18 cellular contexts compared by ENCODE assay signal in the genomic region with DNA sequence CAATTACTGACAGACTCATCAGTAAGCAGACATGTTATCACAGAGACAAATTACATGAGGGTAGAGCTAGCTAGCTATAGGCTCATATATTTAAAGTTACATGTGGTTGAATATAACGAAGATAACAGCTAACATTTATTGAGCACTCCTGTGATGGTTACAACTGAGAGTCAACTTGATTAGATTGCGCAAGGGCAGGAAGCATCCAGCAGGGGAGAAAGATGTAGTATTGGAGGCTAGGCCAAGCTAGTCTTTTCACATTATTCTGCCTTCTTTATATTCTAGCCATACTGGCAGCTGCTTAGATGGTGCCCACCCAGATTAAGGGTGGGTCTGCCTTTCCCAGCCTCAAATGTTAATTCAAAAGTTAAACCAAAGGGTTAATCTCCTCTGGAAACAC. TPM values are rescaled to one million over a fixed set of nuclear protein-coding genes. Genes with fewer than 3 reads are reported as not detected.
DNase-seq lines count a peak whose midpoint lies in the region; ATAC-seq, FAIRE-seq and TF ChIP-seq lines count a peak whose summit lies in the region.
"Had no signal": no experiment of that assay in that cellular context is flagged by ENCODE, and none has a peak within 500 bp of the region (broad histone marks: within the 10 kb centered on the region; RNA-seq: fewer than 3 reads in every experiment).

No MANE protein-coding gene starts in this region.

- WGBS in A549 (ENCODE audit: missing lambda C conversion rate) = 91% methylated on average over 2 of the region's 2 CpGs
- no CpG with 5 or more reads among the region's 2 CpGs for WGBS in IMR-90 (ENCODE audit: extremely low coverage in 2 of 2, insufficient read length in 1 of 2), 2 experiments
- WGBS in K562 (ENCODE audit: insufficient coverage, low coverage, missing lambda C conversion rate) = 79% methylated on average over 2 of the region's 2 CpGs

- H4K20me1 ChIP-seq in IMR-90 (ENCODE audit: insufficient read depth, low read length) (no peaks in the 10 kb centered on the region), K562 (replicated peaks; ENCODE audit: control insufficient read depth, insufficient read depth, low read length) (no peaks in the 10 kb centered on the region)
- H4K20me1 ChIP-seq: BLaER1 had no signal

- no peaks in the 10 kb centered on the region; a peak in 1 of 4 replicates for H3K79me1 ChIP-seq in IMR-90 (ENCODE audit: low read depth in 1 of 2, low read length in 2 of 2)

- no peak overlapping the region for H2BK15ac ChIP-seq in IMR-90 (ENCODE audit: low read depth, low read length)

- H4K91ac ChIP-seq in IMR-90 (ENCODE audit: insufficient read depth, low read depth, low read length) = no peak overlapping the region

- TF ChIP-seq CTCF in A549 (IDR thresholded peaks at IDR 0.05) (no peak), IMR-90 (conservative IDR thresholded peaks at IDR 0.05; ENCODE audit: low read depth, low read length) (no peak), K562 (IDR thresholded peaks at IDR 0.05 in 2 of 3, conservative IDR thresholded peaks at IDR 0.05 in 1 of 3; ENCODE audit: insufficient read depth in 2 of 3, low read depth in 1 of 3, low read length in 3 of 3) (no peak)

- H4K5ac ChIP-seq in IMR-90 (ENCODE audit: low read depth, low read length) = no peak overlapping the region

- H2AK5ac ChIP-seq in IMR-90 (ENCODE audit: low read depth, low read length) = no peak overlapping the region

- H3K4me1 ChIP-seq in A549 (no peaks in the 10 kb centered on the region), IMR-90 (ENCODE audit: control insufficient read depth, insufficient read depth, low read length) (no peaks in the 10 kb centered on the region), K562 (replicated peaks in 1 of 2; ENCODE audit: control insufficient read depth in 2 of 2, insufficient read depth in 2 of 2, low read length in 2 of 2) (no peaks in the 10 kb centered on the region)
- H3K4me1 ChIP-seq: BLaER1, Caco-2 had no signal

- H4K8ac ChIP-seq in IMR-90 (ENCODE audit: low read depth in 2 of 2, low read length in 2 of 2) = no peak overlapping the region

- no peak overlapping the region for H2BK20ac ChIP-seq in IMR-90 (ENCODE audit: low read depth, low read length)

- H2BK5ac ChIP-seq in IMR-90 (ENCODE audit: low read depth, low read length, poor library complexity, severe bottlenecking) = no peak overlapping the region

- H2BK120ac ChIP-seq in IMR-90 (ENCODE audit: low read depth, low read length) = no peak overlapping the region

- no peak overlapping the region for H2AK9ac ChIP-seq in IMR-90 (replicated peaks; ENCODE audit: low read depth, low read length, poor library complexity)

- H3K56ac ChIP-seq in IMR-90 (ENCODE audit: extremely low read depth, insufficient read depth, low read length) = no peak overlapping the region

- H3K18ac ChIP-seq in IMR-90 (ENCODE audit: low read depth, low read length) = no peak overlapping the region

- CTCF ChIA-PET in A549 (lab: Yijun Ruan, JAX) (no interaction called here), IMR-90 (lab: Yijun Ruan, JAX) (no interaction called here), K562 (lab: Yijun Ruan, JAX; ENCODE audit: low intra/inter-chr PET ratio) (no interaction called here)

- TF ChIP-seq RAD21 in A549 (conservative IDR thresholded peaks at IDR 0.05 in 1 of 2, IDR thresholded peaks at IDR 0.05 in 1 of 2) = no peak
- TF ChIP-seq RAD21 in IMR-90 (IDR thresholded peaks at IDR 0.05; ENCODE audit: low read length) = no peak
- no peak for TF ChIP-seq RAD21 in K562 (CRISPR knock-in tag; conservative IDR thresholded peaks at IDR 0.05 in 1 of 2, IDR thresholded peaks at IDR 0.05 in 1 of 2)

- BruUV-seq in IMR-90 (replicated peaks; lab: Mats Ljungman, UMichigan) (no TSS peak), K562 (replicated peaks; lab: Mats Ljungman, UMichigan) (no TSS peak)

- no peak overlapping the region for H3K23ac ChIP-seq in IMR-90 (ENCODE audit: low read depth, low read length)

- no peak for ATAC-seq in A549
- no peak for ATAC-seq in IMR-90 (ENCODE audit: low read depth)
- no peak for ATAC-seq in K562
- no peak for ATAC-seq in HG03469 (IDR thresholded peaks at IDR 0.05; ENCODE audit: unreplicated experiment)
- ATAC-seq: CD8-positive, alpha-beta T cell had no signal

- H3K27ac ChIP-seq in A549 (no peak overlapping the region), IMR-90 (ENCODE audit: insufficient read depth, low read length) (no peak overlapping the region), K562 (ENCODE audit: extremely low read depth, low read depth, low read length) (no peak overlapping the region)
- H3K27ac ChIP-seq: BLaER1, C4-2B had no signal

- H2AFZ ChIP-seq in IMR-90 (replicated peaks; ENCODE audit: low read length, poor library complexity) (no peak overlapping the region), K562 (ENCODE audit: low read depth, low read length) (no peak overlapping the region)

- H3K27me3 ChIP-seq in IMR-90 (ENCODE audit: control insufficient read depth, insufficient read depth, low read length) (no peaks in the 10 kb centered on the region), K562 (ENCODE audit: control insufficient read depth in 2 of 2, insufficient read depth in 2 of 2, low read length in 2 of 2) (no peaks in the 10 kb centered on the region)
- H3K27me3 ChIP-seq: BLaER1 had no signal

- intact Hi-C loops in IMR-90 (cut with micrococcal nuclease) (no loop called here), K562 (cut with micrococcal nuclease) (no loop called here)

- dilution Hi-C loops in IMR-90 (cut with HindIII; ENCODE audit: low sequenced_read_pairs, unreplicated experiment) = no loop called here

- FAIRE-seq in A549 (lab: Jason Lieb, UNC) (no peak), K562 (lab: Jason Lieb, UNC) (no peak)
- FAIRE-seq: G401.6, GM12892 had no signal

- H3K9ac ChIP-seq in IMR-90 (ENCODE audit: low read depth, low read length) = no peak overlapping the region
- H3K9ac ChIP-seq in K562 (ENCODE audit: insufficient read depth in 1 of 2, low read depth in 2 of 2, low read length in 2 of 2) = no peak overlapping the region
- H3K9ac ChIP-seq: BLaER1 had no signal

- in situ Hi-C loops in IMR-90 (cut with MboI; ENCODE audit: low sequenced_read_pairs) (no loop called here), K562 (cut with MboI) (no loop called here)

- H3K9me1 ChIP-seq in IMR-90 (ENCODE audit: insufficient read depth, low read length) (no peaks in the 10 kb centered on the region), K562 (ENCODE audit: control insufficient read depth, insufficient read depth, low read length) (no peaks in the 10 kb centered on the region)

- DNase-seq in A549 (ENCODE audit: low read depth in 1 of 2, low spot score in 1 of 2) (no peak), IMR-90 (no peak), K562 (ENCODE audit: extremely low read depth in 1 of 4, low spot score in 3 of 4) (no peak), iPS-NIHi11 (ENCODE audit: low spot score) (no peak), HPDE6-E6E7 (ENCODE audit: extremely low spot score) (no peak)
- DNase-seq: Caco-2; CD4-positive, CD25-positive, alpha-beta regulatory T cell; CD8-positive, alpha-beta T cell; DMS153; DND-41; GOT3; H7; HCEC 1CT had no signal

- H3K9me3 ChIP-seq in A549 = peaks cover 2% of the 10 kb centered on the region; the same call in 1 of the 3 replicates
- peaks cover 4% of the 10 kb centered on the region for H3K9me3 ChIP-seq in IMR-90 (ENCODE audit: control insufficient read depth, insufficient read depth, low read length)
- no peaks in the 10 kb centered on the region for H3K9me3 ChIP-seq in K562 (replicated peaks; ENCODE audit: control insufficient read depth, insufficient read depth, low read depth, low read length)
- H3K9me3 ChIP-seq: Caco-2 had no signal

- no peaks in the 10 kb centered on the region for H3K36me3 ChIP-seq in IMR-90 (ENCODE audit: control insufficient read depth, insufficient read depth, low read length)
- H3K36me3 ChIP-seq in K562 (ENCODE audit: control insufficient read depth, insufficient read depth, low read length) = no peaks in the 10 kb centered on the region

- H3K4me2 ChIP-seq in A549 = no peak overlapping the region
- no peak overlapping the region for H3K4me2 ChIP-seq in IMR-90 (ENCODE audit: low read depth, low read length)
- no peak overlapping the region for H3K4me2 ChIP-seq in K562 (ENCODE audit: insufficient read depth, low read length)
- H3K4me2 ChIP-seq: BLaER1 had no signal

- H3K14ac ChIP-seq in IMR-90 (replicated peaks; ENCODE audit: low read depth, low read length) = no peak overlapping the region

- POLR2A ChIA-PET in A549 (lab: Yijun Ruan, JAX) = no interaction called here
- POLR2A ChIA-PET in IMR-90 (lab: Charles Lee; ENCODE audit: unreplicated experiment) = no interaction called here
- POLR2A ChIA-PET in K562 (lab: Yijun Ruan, JAX) = no interaction called here

- TF ChIP-seq EP300 in A549 (IDR thresholded peaks at IDR 0.05) = no peak
- TF ChIP-seq EP300 in K562 (IDR thresholded peaks at IDR 0.05; ENCODE audit: low read length) = no peak

- H3K4ac ChIP-seq in IMR-90 (ENCODE audit: low read depth, low read length) = no peak overlapping the region

- TF ChIP-seq POLR2A in A549 (IDR thresholded peaks at IDR 0.05; ENCODE audit: low read length) (no peak), IMR-90 (IDR thresholded peaks at IDR 0.05; ENCODE audit: low read depth, low read length) (no peak), K562 (conservative IDR thresholded peaks at IDR 0.05) (no peak)

- H3K79me2 ChIP-seq in K562 (ENCODE audit: control insufficient read depth, insufficient read depth, low read length) = no peaks in the 10 kb centered on the region

- H3K4me3 ChIP-seq in A549 (no peak overlapping the region), IMR-90 (ENCODE audit: insufficient read depth, low read depth, low read length) (no peak overlapping the region), K562 (no peak overlapping the region)
- H3K4me3 ChIP-seq: BLaER1 had no signal

RNA-seq across cellular contexts. Expression of a gene that starts 37.1 kb away (rescaled TPM):
- polyA plus RNA-seq in A549 (2011; rRNA removed) = 28.3 and 38.5 TPM in 2 replicates
- 5.4 and 5.5 TPM in 2 replicates for polyA plus RNA-seq in A549 (2012; cell fraction: cytosol; rRNA removed)
- polyA plus RNA-seq in A549 (2012; cell fraction: nucleus; rRNA removed) = 5.2 and 6.9 TPM in 2 replicates
- 29.1 to 31.2 TPM (median 31.2 TPM) in 3 replicates for polyA plus RNA-seq in A549 (2017; fragmentation: RNase III; extraction: RNeasy Plus Mini Kit Qiagen cat#74134 plus additional on column Dnase treatment)
- polyA minus RNA-seq in A549 (2011; rRNA and poly(A)+ RNA removed) = 9.4 and 14.4 TPM in 2 replicates
- total RNA-seq in IMR-90 (2012; rRNA removed) = 15.6 and 39.2 TPM in 2 replicates
- polyA plus RNA-seq in IMR-90 (2012; rRNA removed) = 13.6 and 21.2 TPM in 2 replicates
- 1.4 and 2.7 TPM in 2 replicates for polyA plus RNA-seq in IMR-90 (2012; cell fraction: cytosol; rRNA removed)
- polyA plus RNA-seq in IMR-90 (2012; cell fraction: nucleus; rRNA removed; ENCODE audit: low replicate concordance) = 1.1 and 4.0 TPM in 2 replicates
- 14.2 and 31.2 TPM in 2 replicates for total RNA-seq in K562 (2011; cell fraction: chromatin; rRNA removed; ENCODE audit: low replicate concordance)
- 14.7 and 17.5 TPM in 2 replicates for total RNA-seq in K562 (2011; cell fraction: nucleolus; rRNA removed)
- 25.7 and 25.8 TPM in 2 replicates for total RNA-seq in K562 (2011; cell fraction: nucleoplasm; rRNA removed)
- total RNA-seq in K562 (2014; rRNA removed) = 11.5 and 15.7 TPM in 2 replicates
- total RNA-seq in K562 (2014; rRNA removed; fragmentation: Illumina TruSeq; extraction: Trizol) = 30.6 and 35.8 TPM in 2 replicates
- total RNA-seq in K562 (2015; rRNA removed; fragmentation: Illumina TruSeq; extraction: Trizol) = 27.8 and 29.9 TPM in 2 replicates
- total RNA-seq in K562 (2021) = 22.3 and 28.3 TPM in 2 replicates
- polyA plus RNA-seq in K562 (2011; rRNA removed) = 22.7 and 31.9 TPM in 2 replicates
- polyA plus RNA-seq in K562 (2011; cell fraction: cytosol; rRNA removed) = 6.0 and 10.4 TPM in 2 replicates
- 2.7 and 5.1 TPM in 2 replicates for polyA plus RNA-seq in K562 (2011; cell fraction: nucleus; rRNA removed)
- 14.7 and 18.9 TPM in 2 replicates for polyA plus RNA-seq in K562 (2012)
- 24.5 and 26.8 TPM in 2 replicates for polyA plus RNA-seq in K562 (2014; fragmentation: Illumina TruSeq; extraction: Trizol)
- polyA plus RNA-seq in K562 (2014; fragmentation: Nextera tagmentation; extraction: Ambion mirVana) = 10 to 100 TPM; 52.0 to 59.5 TPM
- polyA plus RNA-seq in K562 (2014; rRNA removed) = 18.8 and 20.4 TPM in 2 replicates
- 27.6 and 31.2 TPM in 2 replicates for polyA minus RNA-seq in K562 (2011; rRNA and poly(A)+ RNA removed)
- polyA minus RNA-seq in K562 (2011; cell fraction: cytosol; rRNA and poly(A)+ RNA removed) = 21.4 and 25.9 TPM in 2 replicates
- polyA minus RNA-seq in K562 (2011; cell fraction: nucleus; rRNA and poly(A)+ RNA removed) = 10.2 and 14.2 TPM in 2 replicates
